Comparison of ENCODE assay signal across 34 cellular contexts in genomic region chr3:133840767-133841166, GRCh38. TPM values are rescaled to one million over a fixed set of nuclear protein-coding genes. Genes with fewer than 3 reads are reported as not detected.
"Had no signal": no experiment of that assay in that cellular context is flagged by ENCODE, and none has a peak within 500 bp of the region (broad histone marks: within the 10 kb centered on the region; RNA-seq: fewer than 3 reads in every experiment).

No MANE protein-coding gene starts in this region.

- H3K9me3 Mint-ChIP-seq: activated B cell treated with CpG ODN at 0.5 μM for 24 hours; activated CD4-positive, alpha-beta T cell treated with anti-CD3 and anti-CD28 coated beads, Interleukin-2, amount 10 ng/mL, durations not matched to agents 24 days and 14 days; activated CD8-positive, alpha-beta T cell treated with anti-CD3 and anti-CD28 coated beads for 36 hours; activated naive CD4-positive, alpha-beta T cell treated with anti-CD3 and anti-CD28 coated beads, Interleukin-2, amount 50 U/mL, for 24 hours; activated naive CD8-positive, alpha-beta T cell treated with anti-CD3 and anti-CD28 coated beads, Interleukin-2, amount 10 ng/mL, durations not matched to agents 7 days and 5 days; activated T-cell treated with anti-CD3 and anti-CD28 coated beads, Interleukin-2, amount 50 U/mL, for 72 hours; activated T-helper 17 cell treated with anti-CD3 and anti-CD28 coated beads, Interleukin-2, amount 50 U/mL, for 72 hours had no signal

- H3K27ac Mint-ChIP-seq: activated B cell treated with CpG ODN at 0.5 μM for 24 hours; activated CD4-positive, alpha-beta T cell treated with anti-CD3 and anti-CD28 coated beads, Interleukin-2, amount 10 ng/mL, durations not matched to agents 24 days and 14 days; activated CD8-positive, alpha-beta T cell treated with anti-CD3 and anti-CD28 coated beads for 36 hours; activated naive CD4-positive, alpha-beta T cell treated with anti-CD3 and anti-CD28 coated beads, Interleukin-2, amount 50 U/mL, for 24 hours; activated naive CD8-positive, alpha-beta T cell treated with anti-CD3 and anti-CD28 coated beads, Interleukin-2, amount 10 ng/mL, durations not matched to agents 7 days and 5 days; activated T-cell treated with anti-CD3 and anti-CD28 coated beads, Interleukin-2, amount 50 U/mL, for 72 hours; activated T-helper 17 cell treated with anti-CD3 and anti-CD28 coated beads, Interleukin-2, amount 50 U/mL, for 72 hours had no signal

- H3K4me3 Mint-ChIP-seq: activated B cell treated with CpG ODN at 0.5 μM for 24 hours; activated CD4-positive, alpha-beta T cell treated with anti-CD3 and anti-CD28 coated beads, Interleukin-2, amount 10 ng/mL, durations not matched to agents 24 days and 14 days; activated CD8-positive, alpha-beta T cell treated with anti-CD3 and anti-CD28 coated beads for 36 hours; activated naive CD4-positive, alpha-beta T cell treated with anti-CD3 and anti-CD28 coated beads, Interleukin-2, amount 50 U/mL, for 24 hours; activated naive CD8-positive, alpha-beta T cell treated with anti-CD3 and anti-CD28 coated beads, Interleukin-2, amount 10 ng/mL, durations not matched to agents 7 days and 5 days; activated T-cell treated with anti-CD3 and anti-CD28 coated beads, Interleukin-2, amount 50 U/mL, for 72 hours; activated T-helper 17 cell treated with anti-CD3 and anti-CD28 coated beads, Interleukin-2, amount 50 U/mL, for 72 hours had no signal

- H3K27ac ChIP-seq: body of pancreas, breast epithelium, KMS-11, VCaP had no signal

- H3K4me1 Mint-ChIP-seq: activated B cell treated with CpG ODN at 0.5 μM for 24 hours; activated CD4-positive, alpha-beta T cell treated with anti-CD3 and anti-CD28 coated beads, Interleukin-2, amount 10 ng/mL, durations not matched to agents 24 days and 14 days; activated naive CD4-positive, alpha-beta T cell treated with anti-CD3 and anti-CD28 coated beads, Interleukin-2, amount 50 U/mL, for 24 hours; activated naive CD8-positive, alpha-beta T cell treated with anti-CD3 and anti-CD28 coated beads, Interleukin-2, amount 10 ng/mL, durations not matched to agents 7 days and 5 days; activated T-helper 17 cell treated with anti-CD3 and anti-CD28 coated beads, Interleukin-2, amount 50 U/mL, for 72 hours had no signal

- H3K27me3 Mint-ChIP-seq: activated CD8-positive, alpha-beta T cell treated with anti-CD3 and anti-CD28 coated beads for 36 hours had no signal

- DNase-seq: activated B cell treated with CpG ODN at 0.5 μM for 24 hours; activated CD4-positive, alpha-beta T cell treated with anti-CD3 and anti-CD28 coated beads, Interleukin-2, amount 10 ng/mL, durations not matched to agents 24 days and 14 days; activated CD4-positive, alpha-beta T cell treated with anti-CD3 and anti-CD28 coated beads, Interleukin-2, amount 50 U/mL, for 4 hours; activated CD8-positive, alpha-beta T cell treated with anti-CD3 and anti-CD28 coated beads for 36 hours; activated effector memory CD4-positive, alpha-beta T cell treated with anti-CD3 and anti-CD28 coated beads, Interleukin-2, amount 50 U/mL, for 16 hours; activated naive CD4-positive, alpha-beta T cell; activated naive CD8-positive, alpha-beta T cell treated with anti-CD3 and anti-CD28 coated beads, Interleukin-2, amount 10 ng/mL, durations not matched to agents 7 days and 5 days; activated T-cell treated with anti-CD3 and anti-CD28 coated beads, Interleukin-2, amount 50 U/mL, for 1 hour; activated T-cell treated with anti-CD3 and anti-CD28 coated beads, Interleukin-2, amount 50 U/mL, for 72 hours; body of pancreas; NCI-H1092 treated with DMSO at 0.1 percent for 48 hours; NCI-H1417; NCI-H146; NCI-H187; NCI-H2029 treated with DMSO at 0.1 percent for 48 hours; NCI-H2107; NCI-H2171; NCI-H2227 treated with DMSO at 0.1 percent for 48 hours; NCI-H446; NCI-H510A treated with DMSO at 0.1 percent for 48 hours; NCI-H69; NCI-H82; NK-92 treated with Interleukin-12 subunit alpha and Interleukin-12 subunit beta, amount 100 ng/mL, for 24 hours; PC-3; Right ventricle myocardium superior; SW 1271; T-helper 1 cell; T-helper 2 cell; T-helper 9 cell had no signal

- H3K4me2 ChIP-seq: KMS-11 had no signal

- H3K4me3 ChIP-seq: body of pancreas, breast epithelium had no signal

- H3K9ac ChIP-seq: KMS-11 had no signal

- H3K36me3 ChIP-seq: breast epithelium had no signal

- H3K36me3 Mint-ChIP-seq: activated naive CD4-positive, alpha-beta T cell treated with anti-CD3 and anti-CD28 coated beads, Interleukin-2, amount 50 U/mL, for 24 hours; activated naive CD8-positive, alpha-beta T cell treated with anti-CD3 and anti-CD28 coated beads, Interleukin-2, amount 10 ng/mL, durations not matched to agents 7 days and 5 days had no signal

- H3K27me3 ChIP-seq: body of pancreas, breast epithelium had no signal

- H3K9me3 ChIP-seq: body of pancreas, breast epithelium had no signal

- H3K4me1 ChIP-seq: body of pancreas, breast epithelium had no signal

RNA-seq across cellular contexts. Expression of gene RAB6B, which starts 54.9 kb away (rescaled TPM):
- total RNA-seq: activated B cell treated with CpG ODN at 0.5 μM for 24 hours had no signal
